Comparison of ENCODE assay signal across 15 cellular contexts in the genomic region with DNA sequence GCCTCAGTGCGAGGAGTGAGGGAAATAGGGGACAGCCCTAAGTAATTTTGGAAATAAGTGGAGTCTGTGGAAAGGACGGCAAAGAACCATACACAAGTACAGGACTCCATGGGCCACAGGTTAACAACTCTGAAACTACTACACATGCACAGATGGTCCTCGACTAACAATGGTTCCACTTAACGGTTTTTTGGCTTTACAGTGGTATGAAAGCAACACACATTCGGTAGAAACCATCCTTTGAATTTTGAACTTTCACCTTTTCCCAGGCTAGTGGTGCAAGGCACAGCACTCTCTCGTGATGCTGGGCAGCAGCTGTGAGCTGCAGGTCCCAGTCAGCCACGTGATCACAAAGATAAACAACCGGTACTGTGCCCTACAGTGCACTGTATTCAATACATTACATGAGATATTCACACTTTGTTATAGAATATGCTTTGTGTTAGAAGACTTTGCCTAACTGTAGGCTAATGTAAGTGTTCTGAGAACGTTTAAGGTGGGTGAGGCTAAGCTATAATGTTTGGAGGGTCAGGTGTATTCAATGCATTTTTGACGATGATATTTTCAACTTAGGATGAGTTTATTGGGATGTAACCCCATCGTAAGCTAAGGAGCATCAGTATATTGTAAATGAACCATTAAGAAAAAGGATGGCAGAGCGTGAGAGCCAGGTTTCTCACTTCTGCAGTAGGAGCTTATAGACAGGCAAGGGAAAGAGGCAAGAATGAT. TPM values are rescaled to one million over a fixed set of nuclear protein-coding genes. Genes with fewer than 3 reads are reported as not detected.
A peak's percentile ranks its signal among the peaks of the same experiment; 100 is the strongest.
DNase-seq lines count a peak whose midpoint lies in the region; ATAC-seq and TF ChIP-seq lines count a peak whose summit lies in the region.
"Had no signal": no experiment of that assay in that cellular context is flagged by ENCODE, and none has a peak within 500 bp of the region (broad histone marks: within the 10 kb centered on the region; RNA-seq: fewer than 3 reads in every experiment).

No MANE protein-coding gene starts in this region.

- ATAC-seq in left colon (peak; percentile 82), GM19035 (IDR thresholded peaks at IDR 0.05; ENCODE audit: unreplicated experiment) (no peak), HG03097 (IDR thresholded peaks at IDR 0.05; ENCODE audit: low FRiP score, unreplicated experiment) (no peak)

- H3K27ac Mint-ChIP-seq in type B pancreatic cell = peak overlapping the region; percentile 54
- H3K27ac Mint-ChIP-seq: activated B cell treated with CpG ODN at 0.5 μM for 24 hours; activated naive CD8-positive, alpha-beta T cell treated with anti-CD3 and anti-CD28 coated beads for 36 hours had no signal

- no peaks in the 10 kb centered on the region for H3K36me3 ChIP-seq in uterus
- H3K36me3 ChIP-seq: esophagus muscularis mucosa, thyroid gland had no signal

- no peak for TF ChIP-seq POLR2A in uterus (IDR thresholded peaks at IDR 0.05)

- peaks cover 14 to 24% of the 10 kb centered on the region in 2 donors for H3K4me1 ChIP-seq in uterus

- H3K4me3 ChIP-seq in uterus = no peak overlapping the region
- H3K4me3 ChIP-seq: esophagus muscularis mucosa, thyroid gland had no signal

- peaks cover 7% of the 10 kb centered on the region for H3K9me3 Mint-ChIP-seq in type B pancreatic cell

- H3K27me3 Mint-ChIP-seq in type B pancreatic cell = no peaks in the 10 kb centered on the region
- H3K27me3 Mint-ChIP-seq: activated B cell treated with CpG ODN at 0.5 μM for 24 hours; activated naive CD8-positive, alpha-beta T cell treated with anti-CD3 and anti-CD28 coated beads for 36 hours had no signal

- H3K27ac ChIP-seq in uterus = no peak overlapping the region
- H3K27ac ChIP-seq: thyroid gland had no signal

- intact Hi-C loops in left colon (cut with DNase I, micrococcal nuclease) = no loop called here
- intact Hi-C loops in uterus (cut with DNase I; ENCODE audit: low total_unique reads) = no loop called here

- peaks cover 4% of the 10 kb centered on the region for H3K36me3 Mint-ChIP-seq in type B pancreatic cell

- H3K9me3 ChIP-seq in uterus = no peaks in the 10 kb centered on the region
- H3K9me3 ChIP-seq: thyroid gland had no signal

- DNase-seq in NCI-H748 (lab: John Stamatoyannopoulos, UW; ENCODE audit: unreplicated experiment) = peak; percentile 37
- DNase-seq in NCI-H748 treated with DMSO at 0.1 percent for 48 hours (lab: John Stamatoyannopoulos, UW) = no peak
- peak; percentile 33 for DNase-seq in SW480 (ENCODE audit: low spot score)
- DNase-seq in left colon = peak; percentile 40 to 56
- no peak for DNase-seq in type B pancreatic cell (ENCODE audit: extremely low spot score, unreplicated experiment)
- no peak for DNase-seq in uterus
- DNase-seq: activated B cell treated with CpG ODN at 0.5 μM for 24 hours; activated CD8-positive, alpha-beta memory T cell treated with anti-CD3 and anti-CD28 coated beads, Interleukin-2, amount 50 U/mL, for 4 hours; activated naive CD8-positive, alpha-beta T cell treated with anti-CD3 and anti-CD28 coated beads for 36 hours; COR-L47; nucleus accumbens; thyroid gland had no signal

- H3K27me3 ChIP-seq in uterus = no peaks in the 10 kb centered on the region
- H3K27me3 ChIP-seq: esophagus muscularis mucosa, thyroid gland had no signal

- TF ChIP-seq CTCF in type B pancreatic cell (conservative IDR thresholded peaks at IDR 0.05) = no peak
- TF ChIP-seq CTCF in uterus (IDR thresholded peaks at IDR 0.05) = no peak

- H3K4me3 Mint-ChIP-seq in type B pancreatic cell = no peak overlapping the region
- H3K4me3 Mint-ChIP-seq: activated B cell treated with CpG ODN at 0.5 μM for 24 hours; activated naive CD8-positive, alpha-beta T cell treated with anti-CD3 and anti-CD28 coated beads for 36 hours had no signal

- H3K4me1 Mint-ChIP-seq in type B pancreatic cell (ENCODE audit: unreplicated experiment) = peaks cover 30% of the 10 kb centered on the region
- H3K4me1 Mint-ChIP-seq: activated B cell treated with CpG ODN at 0.5 μM for 24 hours; activated naive CD8-positive, alpha-beta T cell treated with anti-CD3 and anti-CD28 coated beads for 36 hours had no signal

RNA-seq across cellular contexts. Expression of gene TBC1D8, which starts 44.6 kb away (rescaled TPM):
- total RNA-seq in left colon = 10 to 100 TPM; 16.1 to 37.3 TPM
- total RNA-seq in type B pancreatic cell (ENCODE audit: low replicate concordance) = 16.1 and 20.1 TPM in 2 replicates
- 10 to 100 TPM; 16.7 to 44.0 (median 19.7) TPM for total RNA-seq in uterus

Comparison
In these comparisons a context has a peak if more than half of its experiments do, and no peak if none do; other contexts are left out.
1. DNase-seq: peak in NCI-H748 (single experiment), SW480 (single experiment) and left colon (2 of 2); none in NCI-H748 treated with DMSO at 0.1 percent for 48 hours (single experiment), type B pancreatic cell (single experiment) and uterus (0 of 2).